In the genomic region with DNA sequence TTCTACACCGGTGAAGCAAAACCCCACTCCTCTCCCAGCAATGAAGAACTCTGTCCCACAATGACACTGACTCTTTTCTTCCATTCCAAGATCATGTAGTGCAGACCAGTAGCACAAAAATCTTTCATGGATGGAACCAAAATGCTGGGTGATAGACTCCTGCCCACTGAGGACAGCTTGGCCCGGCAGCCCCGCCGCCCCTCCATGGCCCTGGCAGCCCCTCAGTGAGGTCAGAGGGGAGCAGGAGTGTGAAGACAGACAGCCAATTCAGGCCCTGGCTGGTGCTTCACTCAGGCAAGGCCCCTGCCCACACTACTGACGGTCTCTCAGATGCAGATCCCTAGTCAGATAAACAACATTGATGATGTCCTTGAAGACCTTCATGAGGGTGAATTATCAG, we compare ENCODE assay signal across 25 cellular contexts.
"Had no signal": no experiment of that assay in that cellular context is flagged by ENCODE, and none has a peak within 500 bp of the region (broad histone marks: within the 10 kb centered on the region; RNA-seq: fewer than 3 reads in every experiment).

No MANE protein-coding gene starts in this region.

- DNase-seq: activated CD4-positive, alpha-beta memory T cell treated with anti-CD3 and anti-CD28 coated beads for 36 hours; activated CD4-positive, alpha-beta T cell treated with anti-CD3 and anti-CD28 coated beads, Interleukin-2, amount 10 ng/mL, durations not matched to agents 7 days and 5 days; activated CD4-positive, CD25-positive, alpha-beta regulatory T cell treated with anti-CD3 and anti-CD28 coated beads, Interleukin-2, amount 50 U/mL, for 72 hours; activated CD8-positive, alpha-beta memory T cell treated with anti-CD3 and anti-CD28 coated beads, Interleukin-2, amount 50 U/mL, for 4 hours; activated effector memory CD4-positive, alpha-beta T cell treated with Interleukin-2 at 50 U/mL for 16 hours; activated naive CD4-positive, alpha-beta T cell; amygdala; Karpas-422; NCI-H1092; NCI-H1417 treated with DMSO at 0.1 percent for 48 hours; NCI-H1694; NCI-H2029; NCI-H345; NCI-H510A treated with DMSO at 0.1 percent for 48 hours; NCI-H69; OCI-M1; SHP77 treated with DMSO at 0.1 percent for 48 hours had no signal

- H3K4me1 Mint-ChIP-seq: activated naive CD4-positive, alpha-beta T cell treated with anti-CD3 and anti-CD28 coated beads, Interleukin-2, amount 50 U/mL, for 24 hours; WTC11 had no signal

- H3K27ac Mint-ChIP-seq: activated CD4-positive, alpha-beta memory T cell treated with anti-CD3 and anti-CD28 coated beads for 36 hours; activated naive CD4-positive, alpha-beta T cell treated with anti-CD3 and anti-CD28 coated beads, Interleukin-2, amount 50 U/mL, for 24 hours; activated T-helper 1 cell treated with anti-CD3 and anti-CD28 coated beads, Interleukin-12 subunit alpha, Interleukin-12 subunit beta, Interleukin-2, Interleukin-4 antibody, amounts not matched to agents 30 ng/mL and 10 ng/mL and 1 ng/mL, durations not matched to agents 14 hours and 24 hours and 36 hours; WTC11 had no signal

- H3K36me3 ChIP-seq: brain microvascular endothelial cell, cardiac muscle cell had no signal

- H3K27ac ChIP-seq: brain microvascular endothelial cell, cardiac muscle cell had no signal

- H3K27me3 ChIP-seq: brain microvascular endothelial cell had no signal

- H3K4me3 ChIP-seq: cardiac muscle cell, K562 had no signal

- FAIRE-seq: K562, RCC 7860 had no signal

- H3K4me3 Mint-ChIP-seq: activated CD4-positive, alpha-beta memory T cell treated with anti-CD3 and anti-CD28 coated beads for 36 hours; activated CD4-positive, alpha-beta T cell treated with anti-CD3 and anti-CD28 coated beads, Interleukin-2, amount 10 ng/mL, durations not matched to agents 7 days and 5 days; activated naive CD4-positive, alpha-beta T cell treated with anti-CD3 and anti-CD28 coated beads, Interleukin-2, amount 50 U/mL, for 24 hours; activated T-helper 1 cell treated with anti-CD3 and anti-CD28 coated beads, Interleukin-12 subunit alpha, Interleukin-12 subunit beta, Interleukin-2, Interleukin-4 antibody, amounts not matched to agents 30 ng/mL and 10 ng/mL and 1 ng/mL, durations not matched to agents 14 hours and 24 hours and 36 hours; T-helper 1 cell treated with Interleukin-12 subunit alpha and Interleukin-12 subunit beta and Interleukin-4 antibody, amounts not matched to agents 30 μg/mL and 1 μg/mL, for 36 hours; WTC11 had no signal

- H3K9me3 Mint-ChIP-seq: activated CD4-positive, alpha-beta memory T cell treated with anti-CD3 and anti-CD28 coated beads for 36 hours; activated naive CD4-positive, alpha-beta T cell treated with anti-CD3 and anti-CD28 coated beads, Interleukin-2, amount 50 U/mL, for 24 hours; activated T-helper 1 cell treated with anti-CD3 and anti-CD28 coated beads, Interleukin-12 subunit alpha, Interleukin-12 subunit beta, Interleukin-2, Interleukin-4 antibody, amounts not matched to agents 30 ng/mL and 10 ng/mL and 1 ng/mL, durations not matched to agents 14 hours and 24 hours and 36 hours; T-helper 1 cell treated with Interleukin-12 subunit alpha and Interleukin-12 subunit beta and Interleukin-4 antibody, amounts not matched to agents 30 μg/mL and 1 μg/mL, for 36 hours; WTC11 had no signal

- ATAC-seq: K562, WTC11 had no signal

- H3K27me3 Mint-ChIP-seq: activated CD4-positive, alpha-beta memory T cell treated with anti-CD3 and anti-CD28 coated beads for 36 hours; activated CD4-positive, alpha-beta T cell treated with anti-CD3 and anti-CD28 coated beads, Interleukin-2, amount 10 ng/mL, durations not matched to agents 7 days and 5 days; activated naive CD4-positive, alpha-beta T cell treated with anti-CD3 and anti-CD28 coated beads, Interleukin-2, amount 50 U/mL, for 24 hours had no signal

- H3K36me3 Mint-ChIP-seq: activated CD4-positive, alpha-beta memory T cell treated with anti-CD3 and anti-CD28 coated beads for 36 hours; activated naive CD4-positive, alpha-beta T cell treated with anti-CD3 and anti-CD28 coated beads, Interleukin-2, amount 50 U/mL, for 24 hours; WTC11 had no signal
